12 cellular contexts compared by ENCODE assay signal in the genomic region with DNA sequence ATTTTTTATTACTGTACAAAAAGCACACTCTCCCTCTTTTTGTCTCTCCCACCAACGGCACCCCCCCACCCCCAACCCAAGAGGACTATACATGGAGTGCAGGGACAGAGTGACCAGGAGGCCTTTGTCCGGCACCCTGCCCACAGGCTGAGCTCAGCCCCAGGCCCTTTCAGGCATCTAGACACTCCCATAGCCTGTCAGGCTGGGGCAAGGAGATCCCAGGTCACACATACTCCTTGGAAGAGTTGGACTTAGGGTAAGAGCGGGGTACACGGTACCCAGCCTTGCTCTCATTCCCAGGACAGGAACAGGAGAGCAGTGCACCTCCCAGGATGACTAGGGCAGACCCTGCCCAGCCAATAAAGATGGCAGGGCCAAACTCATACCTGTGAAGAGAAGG. TPM values are rescaled to one million over a fixed set of nuclear protein-coding genes. Genes with fewer than 3 reads are reported as not detected.
DNase-seq lines count a peak whose midpoint lies in the region; ATAC-seq, FAIRE-seq and TF ChIP-seq lines count a peak whose summit lies in the region.
"Had no signal": no experiment of that assay in that cellular context is flagged by ENCODE, and none has a peak within 500 bp of the region (broad histone marks: within the 10 kb centered on the region; RNA-seq: fewer than 3 reads in every experiment).

No MANE protein-coding gene starts in this region.

- H3K4me1 Mint-ChIP-seq in astrocyte (ENCODE audit: low read depth, unreplicated experiment) (no peaks in the 10 kb centered on the region), type B pancreatic cell (ENCODE audit: unreplicated experiment) (peaks cover 6% of the 10 kb centered on the region)

- intact Hi-C loops in Right ventricle myocardium inferior (cut with DNase I) (no loop called here), left cardiac atrium (cut with DNase I) (no loop called here), gastrocnemius medialis (cut with DNase I; ENCODE audit: low total_unique reads) (no loop called here)

- H3K4me2 ChIP-seq in astrocyte (ENCODE audit: low read length): no peak overlapping the region

- WGBS in liver: 49% methylated on average over 4 of the region's 4 CpGs

- H3K36me3 ChIP-seq in astrocyte (ENCODE audit: insufficient read depth, low read length) (no peaks in the 10 kb centered on the region), liver (ENCODE audit: control insufficient read depth in 4 of 4, insufficient read depth in 3 of 4, low read depth in 1 of 4, low read length in 3 of 4) (peaks cover 0 to 10% (median 6%) of the 10 kb centered on the region in 4 donors), gastrocnemius medialis (peaks cover 0 to 49% of the 10 kb centered on the region in 2 donors)

- DNase-seq in Right ventricle myocardium inferior (ENCODE audit: missing footprints) (no peak), left cardiac atrium (no peak), astrocyte (ENCODE audit: low read depth) (no peak), type B pancreatic cell (ENCODE audit: extremely low spot score, unreplicated experiment) (no peak), gastrocnemius medialis (no peak), hepatic stellate cell (ENCODE audit: low spot score) (no peak)
- no peak for DNase-seq in stimulated activated naive CD4-positive, alpha-beta T cell (lab: John Stamatoyannopoulos, UW)
- DNase-seq: MV-4-11, NCI-H82 had no signal

- H3K9me3 ChIP-seq in astrocyte (ENCODE audit: insufficient read depth, low read depth, low read length): no peaks in the 10 kb centered on the region
- no peaks in the 10 kb centered on the region for H3K9me3 ChIP-seq in liver (ENCODE audit: control insufficient read depth in 4 of 4, low read length in 3 of 4)
- H3K9me3 ChIP-seq in gastrocnemius medialis: no peaks in the 10 kb centered on the region

- H3K79me2 ChIP-seq in astrocyte (ENCODE audit: insufficient read depth, low read length): no peaks in the 10 kb centered on the region

- H3K9ac ChIP-seq in astrocyte (ENCODE audit: low read length): no peak overlapping the region
- peak overlapping the region; percentile 72 to 78 for H3K9ac ChIP-seq in liver (ENCODE audit: low read depth in 1 of 2, low read length in 2 of 2)

- no peaks in the 10 kb centered on the region for H4K20me1 ChIP-seq in astrocyte (ENCODE audit: insufficient read depth, low read length)

- H3K4me3 Mint-ChIP-seq in astrocyte (ENCODE audit: unreplicated experiment) (peak overlapping the region; percentile 45), type B pancreatic cell (peak overlapping the region; percentile 83)

- H3K27me3 ChIP-seq in astrocyte (ENCODE audit: insufficient read depth, low read length) (peaks cover 14% of the 10 kb centered on the region), liver (ENCODE audit: control insufficient read depth in 4 of 4, insufficient read depth in 4 of 4, low read length in 3 of 4) (no peaks in the 10 kb centered on the region), gastrocnemius medialis (peaks cover 41 to 45% (median 43%) of the 10 kb centered on the region in 3 donors)

- no peak for TF ChIP-seq CTCF in astrocyte (IDR thresholded peaks at IDR 0.05; ENCODE audit: insufficient read depth, low read depth, low read length)
- no peak for TF ChIP-seq CTCF in liver (IDR thresholded peaks at IDR 0.05; ENCODE audit: low read depth, low read length, missing input control)
- TF ChIP-seq CTCF in type B pancreatic cell (conservative IDR thresholded peaks at IDR 0.05): no peak
- TF ChIP-seq CTCF in gastrocnemius medialis (IDR thresholded peaks at IDR 0.05 in 4 of 5, conservative IDR thresholded peaks at IDR 0.05 in 1 of 5): no peak

- no peak overlapping the region for H2AFZ ChIP-seq in astrocyte (ENCODE audit: low read depth, low read length)

- ATAC-seq in Right ventricle myocardium inferior (peak; percentile 9), left cardiac atrium (no peak), gastrocnemius medialis (no peak)

- H3K4me1 ChIP-seq in astrocyte (ENCODE audit: insufficient read depth, low read length) (peaks cover 12% of the 10 kb centered on the region), liver (ENCODE audit: control insufficient read depth in 4 of 4, insufficient read depth in 4 of 4, low read length in 3 of 4) (peaks cover 13 to 53% (median 32%) of the 10 kb centered on the region in 4 donors), gastrocnemius medialis (peaks cover 5 to 9% of the 10 kb centered on the region in 2 donors)

- H3K27ac ChIP-seq in astrocyte (ENCODE audit: low read depth, low read length) (no peak overlapping the region), liver (ENCODE audit: low read depth in 1 of 2, low read length in 2 of 2) (peak overlapping the region; percentile 83 to 87), gastrocnemius medialis (no peak overlapping the region)
- H3K27ac ChIP-seq: coronary artery had no signal

- H3K4me3 ChIP-seq in astrocyte (ENCODE audit: insufficient read depth, low read depth, low read length): no peak overlapping the region
- peak overlapping the region; percentile 63 to 68 (median 65) for H3K4me3 ChIP-seq in liver (ENCODE audit: low read depth in 1 of 3, low read length in 3 of 3)
- H3K4me3 ChIP-seq in gastrocnemius medialis: no peak overlapping the region

- no peaks in the 10 kb centered on the region for H3K9me3 Mint-ChIP-seq in astrocyte (ENCODE audit: unreplicated experiment)
- no peaks in the 10 kb centered on the region for H3K9me3 Mint-ChIP-seq in type B pancreatic cell
- H3K9me3 Mint-ChIP-seq: neural crest cell had no signal

- no peak for FAIRE-seq in astrocyte (lab: Jason Lieb, UNC)

- H3K36me3 Mint-ChIP-seq in astrocyte (ENCODE audit: low read depth, unreplicated experiment) (peaks cover 13% of the 10 kb centered on the region), type B pancreatic cell (peaks cover 12% of the 10 kb centered on the region)

- no peak for TF ChIP-seq RAD21 in liver (IDR thresholded peaks at IDR 0.05)

- H3K27ac Mint-ChIP-seq in astrocyte (ENCODE audit: unreplicated experiment): no peak overlapping the region
- H3K27ac Mint-ChIP-seq in type B pancreatic cell: peak overlapping the region; percentile 81

- in situ Hi-C loops in gastrocnemius medialis (cut with MboI; ENCODE audit: low sequenced_read_pairs in 4 of 4): no loop called here

- H3K27me3 Mint-ChIP-seq in astrocyte (ENCODE audit: low read depth, unreplicated experiment): peaks cover 14% of the 10 kb centered on the region
- H3K27me3 Mint-ChIP-seq in type B pancreatic cell: peaks cover 47% of the 10 kb centered on the region

- TF ChIP-seq POLR2A in gastrocnemius medialis (IDR thresholded peaks at IDR 0.05): no peak

TF ChIP-seq in liver, 16 proteins besides CTCF, POLR2A, EP300 and RAD21 (continues in another document):
- TF ChIP-seq HNF4G (IDR thresholded peaks at IDR 0.05) (no peak), FOXA2 (IDR thresholded peaks at IDR 0.05) (no peak), EGR1 (IDR thresholded peaks at IDR 0.05; ENCODE audit: low read depth in 2 of 2) (no peak)
- TF ChIP-seq, protein P1, sequence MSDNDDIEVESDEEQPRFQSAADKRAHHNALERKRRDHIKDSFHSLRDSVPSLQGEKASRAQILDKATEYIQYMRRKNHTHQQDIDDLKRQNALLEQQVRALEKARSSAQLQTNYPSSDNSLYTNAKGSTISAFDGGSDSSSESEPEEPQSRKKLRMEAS (IDR thresholded peaks at IDR 0.05): no peak
- TF ChIP-seq, protein P2, sequence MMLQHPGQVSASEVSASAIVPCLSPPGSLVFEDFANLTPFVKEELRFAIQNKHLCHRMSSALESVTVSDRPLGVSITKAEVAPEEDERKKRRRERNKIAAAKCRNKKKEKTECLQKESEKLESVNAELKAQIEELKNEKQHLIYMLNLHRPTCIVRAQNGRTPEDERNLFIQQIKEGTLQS (IDR thresholded peaks at IDR 0.05): no peak

RNA-seq across cellular contexts. Expression of a gene that starts 2.1 kb away (rescaled TPM):
- total RNA-seq in Right ventricle myocardium inferior (1.2 TPM), left cardiac atrium (1 to 10 TPM; 2.1 to 4.9 TPM), astrocyte (4.6 and 10.5 TPM in 2 replicates), liver (10 to 100 TPM in 1 of 2 donors, 1 to 10 TPM in 1; 3.0 to 20.2 TPM), type B pancreatic cell (ENCODE audit: low replicate concordance) (118 and 284 TPM in 2 replicates), gastrocnemius medialis (1 to 10 TPM in 1 of 4 donors, under 1 TPM in 1, not detected in 2; 0.46 to 5.1 TPM)
- 10 to 100 TPM; 19.1 to 35.0 TPM for polyA plus RNA-seq in liver
- total RNA-seq: neural crest cell had no signal

RNA-seq across cellular contexts. Expression of a gene that starts 8.1 kb away (rescaled TPM):
- total RNA-seq in Right ventricle myocardium inferior (72.7 TPM), left cardiac atrium (10 to 100 TPM; 68.3 to 93.8 TPM), astrocyte (24.9 and 25.4 TPM in 2 replicates), liver (10 to 100 TPM; 19.3 to 24.1 TPM), type B pancreatic cell (ENCODE audit: low replicate concordance) (43.1 and 55.7 TPM in 2 replicates), gastrocnemius medialis (10 to 100 TPM; 13.3 to 52.7 (median 26.7) TPM)
- polyA plus RNA-seq in liver: 10 to 100 TPM; 29.1 to 38.4 TPM

RNA-seq across cellular contexts. Expression of a gene that starts 8.6 kb away (rescaled TPM):
- 114 TPM for total RNA-seq in Right ventricle myocardium inferior
- total RNA-seq in left cardiac atrium: 100 to 1,000 TPM; 116 to 118 TPM
- 102 and 103 TPM in 2 replicates for total RNA-seq in astrocyte
- 10 to 100 TPM; 15.2 to 21.9 TPM for total RNA-seq in liver
- polyA plus RNA-seq in liver: 10 to 100 TPM; 11.0 to 28.6 TPM
- total RNA-seq in type B pancreatic cell (ENCODE audit: low replicate concordance): 138 and 154 TPM in 2 replicates
- total RNA-seq in gastrocnemius medialis: 100 to 1,000 TPM in 3 of 4 donors, 10 to 100 TPM in 1; 71.5 to 150 (median 111) TPM

RNA-seq across cellular contexts. Expression of a gene that starts 17.9 kb away (rescaled TPM):
- 444 TPM for total RNA-seq in Right ventricle myocardium inferior
- total RNA-seq in left cardiac atrium: 100 to 1,000 TPM; 459 to 475 TPM
- total RNA-seq in astrocyte: 434 and 454 TPM in 2 replicates
- 10 to 100 TPM; 74.4 to 88.4 TPM for total RNA-seq in liver
- 100 to 1,000 TPM; 322 to 489 TPM for polyA plus RNA-seq in liver
- 478 and 570 TPM in 2 replicates for total RNA-seq in type B pancreatic cell (ENCODE audit: low replicate concordance)
- total RNA-seq in gastrocnemius medialis: 100 to 1,000 TPM; 207 to 626 (median 258) TPM

RNA-seq across cellular contexts. Expression of a gene that starts 20.9 kb away (rescaled TPM):
- total RNA-seq in Right ventricle myocardium inferior (23.3 TPM), left cardiac atrium (10 to 100 TPM; 18.5 to 27.5 TPM), astrocyte (78.0 and 89.5 TPM in 2 replicates), liver (10 to 100 TPM; 14.6 to 15.8 TPM), type B pancreatic cell (ENCODE audit: low replicate concordance) (42.8 and 61.1 TPM in 2 replicates), gastrocnemius medialis (10 to 100 TPM; 16.9 to 31.8 (median 24.1) TPM)
- polyA plus RNA-seq in liver: 10 to 100 TPM; 14.0 to 18.3 TPM

Comparison
In these comparisons a context has a peak if more than half of its experiments do, and no peak if none do; other contexts are left out.
1. H3K27ac ChIP-seq: peak in liver (2 of 2); none in astrocyte (single experiment) and gastrocnemius medialis (0 of 4).
2. H3K4me3 ChIP-seq: peak in liver (3 of 3); none in astrocyte (single experiment) and gastrocnemius medialis (0 of 4).